ENCODE assay signal across 15 cellular contexts in genomic region chr7:127810691-127811660, GRCh38.
A peak's percentile ranks its signal among the peaks of the same experiment; 100 is the strongest.
DNase-seq lines count a peak whose midpoint lies in the region; ATAC-seq, FAIRE-seq and TF ChIP-seq lines count a peak whose summit lies in the region.
"Had no signal": no experiment of that assay in that cellular context is flagged by ENCODE, and none has a peak within 500 bp of the region (broad histone marks: within the 10 kb centered on the region; RNA-seq: fewer than 3 reads in every experiment).

No MANE protein-coding gene starts in this region.

- H3K9me3 ChIP-seq in T-helper 17 cell (ENCODE audit: control insufficient read depth, low read length, poor library complexity, severe bottlenecking): no peaks in the 10 kb centered on the region
- H3K9me3 ChIP-seq in kidney (ENCODE audit: control insufficient read depth in 1 of 2, low read length in 2 of 2): no peaks in the 10 kb centered on the region
- H3K9me3 ChIP-seq: HAP-1, Peyer's patch had no signal

- no peaks in the 10 kb centered on the region for H3K27me3 ChIP-seq in GM23338 (ENCODE audit: insufficient read depth)
- H3K27me3 ChIP-seq: Peyer's patch had no signal

- TF ChIP-seq CTCF in GM23338 (conservative IDR thresholded peaks at IDR 0.05; ENCODE audit: low read depth in 2 of 2) (no peak), kidney (IDR thresholded peaks at IDR 0.05; ENCODE audit: borderline replicate concordance, extremely low read depth, insufficient read depth) (no peak), osteocyte (IDR thresholded peaks at IDR 0.05) (no peak)

- ATAC-seq in GM23338: no peak
- no peak for ATAC-seq in T-helper 17 cell
- no peak for ATAC-seq in GM18520 (IDR thresholded peaks at IDR 0.05; ENCODE audit: unreplicated experiment)

- no peak overlapping the region for H3K27ac ChIP-seq in GM23338 (ENCODE audit: low read depth)
- H3K27ac ChIP-seq in kidney (ENCODE audit: low read depth in 2 of 2, low read length in 2 of 2): no peak overlapping the region
- H3K27ac ChIP-seq: Peyer's patch had no signal

- no peak overlapping the region for H3K4me3 Mint-ChIP-seq in GM23338
- H3K4me3 Mint-ChIP-seq in T-helper 17 cell: peak overlapping the region; percentile 39
- H3K4me3 Mint-ChIP-seq in osteocyte (ENCODE audit: unreplicated experiment): no peak overlapping the region
- H3K4me3 Mint-ChIP-seq: B cell; CD4-positive, alpha-beta memory T cell had no signal

- no peaks in the 10 kb centered on the region for H3K9me2 ChIP-seq in GM23338 (ENCODE audit: insufficient read depth)

- H3K4me1 Mint-ChIP-seq in GM23338: peaks cover 88% of the 10 kb centered on the region
- peaks cover 43% of the 10 kb centered on the region for H3K4me1 Mint-ChIP-seq in T-helper 17 cell
- H3K4me1 Mint-ChIP-seq in osteocyte (ENCODE audit: unreplicated experiment): peaks cover 50% of the 10 kb centered on the region

- H3K79me2 ChIP-seq in GM23338 (replicated peaks; ENCODE audit: insufficient read depth): peaks cover 89% of the 10 kb centered on the region

- peaks cover 98% of the 10 kb centered on the region for H3K4me1 ChIP-seq in GM23338 (ENCODE audit: insufficient read depth)
- peaks cover 3 to 4% of the 10 kb centered on the region in 2 donors for H3K4me1 ChIP-seq in kidney (ENCODE audit: control insufficient read depth in 1 of 2, insufficient read depth in 1 of 2, low read depth in 1 of 2, low read length in 2 of 2)
- H3K4me1 ChIP-seq: Peyer's patch had no signal

- intact Hi-C loops in kidney (cut with DNase I): no loop called here

- H3K36me3 Mint-ChIP-seq in GM23338 (ENCODE audit: low read depth) (no peaks in the 10 kb centered on the region), T-helper 17 cell (ENCODE audit: low read depth) (peaks cover 3% of the 10 kb centered on the region), osteocyte (ENCODE audit: unreplicated experiment) (peaks cover 10% of the 10 kb centered on the region)

- H3K4me3 ChIP-seq in GM23338 (no peak overlapping the region), kidney (ENCODE audit: low read length in 2 of 2) (no peak overlapping the region)
- H3K4me3 ChIP-seq: HAP-1, Peyer's patch had no signal

- no peak overlapping the region for H2AFZ ChIP-seq in GM23338

- H3K27ac Mint-ChIP-seq in GM23338 (no peak overlapping the region), T-helper 17 cell (no peak overlapping the region), osteocyte (ENCODE audit: unreplicated experiment) (no peak overlapping the region)
- H3K27ac Mint-ChIP-seq: B cell; CD4-positive, alpha-beta memory T cell had no signal

- FAIRE-seq in kidney (lab: Jason Lieb, UNC): no peak
- FAIRE-seq: D721Med had no signal

- DNase-seq in GM23338 (ENCODE audit: low spot score) (no peak), NCI-H146 treated with DMSO at 0.1 percent for 48 hours (lab: John Stamatoyannopoulos, UW; ENCODE audit: unreplicated experiment) (peak; percentile 7), T-helper 17 cell (no peak), foreskin melanocyte (peak; percentile 39), kidney (no peak), osteocyte (ENCODE audit: extremely low spot score, unreplicated experiment) (no peak)
- DNase-seq: CD4-positive, alpha-beta memory T cell; NCI-H1694; NCI-H345; Peyer's patch; SHP77 had no signal

- H3K36me3 ChIP-seq in GM23338 (ENCODE audit: insufficient read depth) (no peaks in the 10 kb centered on the region), kidney (ENCODE audit: control insufficient read depth in 1 of 2, insufficient read depth in 2 of 2, low read length in 2 of 2) (peaks cover 5 to 14% of the 10 kb centered on the region in 2 donors)

- peaks cover 48% of the 10 kb centered on the region for H4K20me1 ChIP-seq in GM23338 (replicated peaks; ENCODE audit: insufficient read depth)

- peaks cover 7% of the 10 kb centered on the region for H3K27me3 Mint-ChIP-seq in GM23338 (ENCODE audit: insufficient read depth, low read depth, poor library complexity)
- H3K27me3 Mint-ChIP-seq in T-helper 17 cell: no peaks in the 10 kb centered on the region
- no peaks in the 10 kb centered on the region for H3K27me3 Mint-ChIP-seq in osteocyte (ENCODE audit: unreplicated experiment)
- H3K27me3 Mint-ChIP-seq: B cell; CD4-positive, alpha-beta memory T cell had no signal

- no peak overlapping the region for H3K9ac ChIP-seq in kidney (ENCODE audit: low read length in 2 of 2)

- H3K9me3 Mint-ChIP-seq in GM23338 (no peaks in the 10 kb centered on the region), osteocyte (ENCODE audit: unreplicated experiment) (no peaks in the 10 kb centered on the region)
- H3K9me3 Mint-ChIP-seq: CD4-positive, alpha-beta memory T cell had no signal

- H3K4me2 ChIP-seq in GM23338: peak overlapping the region; percentile 41; the same call in 1 of the 2 replicates

- H3F3A ChIP-seq in GM23338 (replicated peaks; ENCODE audit: low read depth): no peaks in the 10 kb centered on the region

TF ChIP-seq in GM23338, 12 proteins besides CTCF, POLR2A, EP300 and RAD21 (continues in another document):
- TF ChIP-seq JUNB (IDR thresholded peaks at IDR 0.05; ENCODE audit: unreplicated experiment) (no peak), CREB1 (CRISPR knock-in tag; IDR thresholded peaks at IDR 0.05; ENCODE audit: low read depth) (no peak), EZH2phosphoT487 (IDR thresholded peaks at IDR 0.05; ENCODE audit: unreplicated experiment) (no peak), EZH2 (IDR thresholded peaks at IDR 0.05; ENCODE audit: low read depth, unreplicated experiment) (no peak), POLR2AphosphoS5 (IDR thresholded peaks at IDR 0.05; ENCODE audit: low read depth) (no peak), NANOG (IDR thresholded peaks at IDR 0.05; ENCODE audit: borderline replicate concordance) (no peak), ZNF114 (CRISPR knock-in tag; IDR thresholded peaks at IDR 0.05) (no peak)
- TF ChIP-seq, protein P1, sequence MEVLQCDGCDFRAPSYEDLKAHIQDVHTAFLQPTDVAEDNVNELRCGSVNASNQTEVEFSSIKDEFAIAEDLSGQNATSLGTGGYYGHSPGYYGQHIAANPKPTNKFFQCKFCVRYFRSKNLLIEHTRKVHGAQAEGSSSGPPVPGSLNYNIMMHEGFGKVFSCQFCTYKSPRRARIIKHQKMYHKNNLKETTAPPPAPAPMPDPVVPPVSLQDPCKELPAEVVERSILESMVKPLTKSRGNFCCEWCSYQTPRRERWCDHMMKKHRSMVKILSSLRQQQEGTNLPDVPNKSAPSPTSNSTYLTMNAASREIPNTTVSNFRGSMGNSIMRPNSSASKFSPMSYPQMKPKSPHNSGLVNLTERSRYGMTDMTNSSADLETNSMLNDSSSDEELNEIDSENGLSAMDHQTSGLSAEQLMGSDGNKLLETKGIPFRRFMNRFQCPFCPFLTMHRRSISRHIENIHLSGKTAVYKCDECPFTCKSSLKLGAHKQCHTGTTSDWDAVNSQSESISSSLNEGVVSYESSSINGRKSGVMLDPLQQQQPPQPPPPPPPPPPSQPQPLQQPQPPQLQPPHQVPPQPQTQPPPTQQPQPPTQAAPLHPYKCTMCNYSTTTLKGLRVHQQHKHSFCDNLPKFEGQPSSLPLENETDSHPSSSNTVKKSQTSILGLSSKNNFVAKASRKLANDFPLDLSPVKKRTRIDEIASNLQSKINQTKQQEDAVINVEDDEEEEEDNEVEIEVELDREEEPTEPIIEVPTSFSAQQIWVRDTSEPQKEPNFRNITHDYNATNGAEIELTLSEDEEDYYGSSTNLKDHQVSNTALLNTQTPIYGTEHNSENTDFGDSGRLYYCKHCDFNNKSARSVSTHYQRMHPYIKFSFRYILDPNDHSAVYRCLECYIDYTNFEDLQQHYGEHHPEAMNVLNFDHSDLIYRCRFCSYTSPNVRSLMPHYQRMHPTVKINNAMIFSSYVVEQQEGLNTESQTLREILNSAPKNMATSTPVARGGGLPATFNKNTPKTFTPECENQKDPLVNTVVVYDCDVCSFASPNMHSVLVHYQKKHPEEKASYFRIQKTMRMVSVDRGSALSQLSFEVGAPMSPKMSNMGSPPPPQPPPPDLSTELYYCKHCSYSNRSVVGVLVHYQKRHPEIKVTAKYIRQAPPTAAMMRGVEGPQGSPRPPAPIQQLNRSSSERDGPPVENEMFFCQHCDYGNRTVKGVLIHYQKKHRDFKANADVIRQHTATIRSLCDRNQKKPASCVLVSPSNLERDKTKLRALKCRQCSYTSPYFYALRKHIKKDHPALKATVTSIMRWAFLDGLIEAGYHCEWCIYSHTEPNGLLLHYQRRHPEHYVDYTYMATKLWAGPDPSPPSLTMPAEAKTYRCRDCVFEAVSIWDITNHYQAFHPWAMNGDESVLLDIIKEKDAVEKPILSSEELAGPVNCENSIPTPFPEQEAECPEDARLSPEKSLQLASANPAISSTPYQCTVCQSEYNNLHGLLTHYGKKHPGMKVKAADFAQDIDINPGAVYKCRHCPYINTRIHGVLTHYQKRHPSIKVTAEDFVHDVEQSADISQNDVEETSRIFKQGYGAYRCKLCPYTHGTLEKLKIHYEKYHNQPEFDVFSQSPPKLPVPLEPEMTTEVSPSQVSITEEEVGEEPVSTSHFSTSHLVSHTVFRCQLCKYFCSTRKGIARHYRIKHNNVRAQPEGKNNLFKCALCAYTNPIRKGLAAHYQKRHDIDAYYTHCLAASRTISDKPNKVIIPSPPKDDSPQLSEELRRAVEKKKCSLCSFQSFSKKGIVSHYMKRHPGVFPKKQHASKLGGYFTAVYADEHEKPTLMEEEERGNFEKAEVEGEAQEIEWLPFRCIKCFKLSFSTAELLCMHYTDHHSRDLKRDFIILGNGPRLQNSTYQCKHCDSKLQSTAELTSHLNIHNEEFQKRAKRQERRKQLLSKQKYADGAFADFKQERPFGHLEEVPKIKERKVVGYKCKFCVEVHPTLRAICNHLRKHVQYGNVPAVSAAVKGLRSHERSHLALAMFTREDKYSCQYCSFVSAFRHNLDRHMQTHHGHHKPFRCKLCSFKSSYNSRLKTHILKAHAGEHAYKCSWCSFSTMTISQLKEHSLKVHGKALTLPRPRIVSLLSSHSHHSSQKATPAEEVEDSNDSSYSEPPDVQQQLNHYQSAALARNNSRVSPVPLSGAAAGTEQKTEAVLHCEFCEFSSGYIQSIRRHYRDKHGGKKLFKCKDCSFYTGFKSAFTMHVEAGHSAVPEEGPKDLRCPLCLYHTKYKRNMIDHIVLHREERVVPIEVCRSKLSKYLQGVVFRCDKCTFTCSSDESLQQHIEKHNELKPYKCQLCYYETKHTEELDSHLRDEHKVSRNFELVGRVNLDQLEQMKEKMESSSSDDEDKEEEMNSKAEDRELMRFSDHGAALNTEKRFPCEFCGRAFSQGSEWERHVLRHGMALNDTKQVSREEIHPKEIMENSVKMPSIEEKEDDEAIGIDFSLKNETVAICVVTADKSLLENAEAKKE (CRISPR knock-in tag; IDR thresholded peaks at IDR 0.05): no peak
- TF ChIP-seq, protein P2, sequence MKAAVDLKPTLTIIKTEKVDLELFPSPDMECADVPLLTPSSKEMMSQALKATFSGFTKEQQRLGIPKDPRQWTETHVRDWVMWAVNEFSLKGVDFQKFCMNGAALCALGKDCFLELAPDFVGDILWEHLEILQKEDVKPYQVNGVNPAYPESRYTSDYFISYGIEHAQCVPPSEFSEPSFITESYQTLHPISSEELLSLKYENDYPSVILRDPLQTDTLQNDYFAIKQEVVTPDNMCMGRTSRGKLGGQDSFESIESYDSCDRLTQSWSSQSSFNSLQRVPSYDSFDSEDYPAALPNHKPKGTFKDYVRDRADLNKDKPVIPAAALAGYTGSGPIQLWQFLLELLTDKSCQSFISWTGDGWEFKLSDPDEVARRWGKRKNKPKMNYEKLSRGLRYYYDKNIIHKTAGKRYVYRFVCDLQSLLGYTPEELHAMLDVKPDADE (IDR thresholded peaks at IDR 0.05): no peak

Comparison
In these comparisons a context has a peak if more than half of its experiments do, and no peak if none do; other contexts are left out.
1. DNase-seq: peak in NCI-H146 treated with DMSO at 0.1 percent for 48 hours (single experiment) and foreskin melanocyte (single experiment); none in GM23338 (single experiment), T-helper 17 cell (0 of 3), kidney (single experiment) and osteocyte (single experiment).